Comparison of ENCODE assay signal across 18 cellular contexts in genomic region chr7:20153567-20153966, GRCh38.
DNase-seq lines count a peak whose midpoint lies in the region; TF ChIP-seq lines count a peak whose summit lies in the region.
"Had no signal": no experiment of that assay in that cellular context is flagged by ENCODE, and none has a peak within 500 bp of the region (broad histone marks: within the 10 kb centered on the region; RNA-seq: fewer than 3 reads in every experiment).

No MANE protein-coding gene starts in this region.

- intact Hi-C loops in vagina (cut with DNase I) (no loop called here), PC-9 (cut with micrococcal nuclease; ENCODE audit: unreplicated experiment) (loop anchor here (5.0 kb wide), 1 partner anchor 104 kb away; no protein-coding TSS in a partner anchor)

- H3K4me3 ChIP-seq in GM23248 (no peak overlapping the region), rectal smooth muscle tissue (ENCODE audit: low read length) (no peak overlapping the region), vagina (no peak overlapping the region), MM.1S (ENCODE audit: low read length) (no peak overlapping the region), PC-9 (no peak overlapping the region)
- H3K4me3 ChIP-seq: SK-N-MC had no signal

- TF ChIP-seq POLR2A in vagina (IDR thresholded peaks at IDR 0.05) = no peak

- no peaks in the 10 kb centered on the region for H4K20me1 ChIP-seq in GM23248 (ENCODE audit: insufficient read depth)
- no peaks in the 10 kb centered on the region for H4K20me1 ChIP-seq in MM.1S (ENCODE audit: insufficient read depth, low read length)
- H4K20me1 ChIP-seq in PC-9 (ENCODE audit: insufficient read depth) = no peaks in the 10 kb centered on the region

- DNase-seq in GM23248 (no peak), vagina (ENCODE audit: extremely low spot score in 2 of 2) (no peak), MM.1S (no peak), NCI-H1092 (lab: John Stamatoyannopoulos, UW) (no peak), PC-9 (no peak), SHP77 (lab: John Stamatoyannopoulos, UW) (no peak)
- DNase-seq: COR-L47; DMS153; EL; KG1; NCI-H1092 treated with DMSO at 0.1 percent for 48 hours; NCI-H510A; NCI-H748 treated with DMSO at 0.1 percent for 48 hours; NK-92 treated with Interleukin-12 subunit alpha and Interleukin-12 subunit beta, amount 100 ng/mL, for 24 hours; Right ventricle myocardium superior had no signal

- 98 to 100% methylated on average over 2 of the region's 2 CpGs for WGBS in GM23248 (ENCODE audit: low coverage in 1 of 2, low lambda C conversion rate in 2 of 2, missing lambda C conversion rate in 2 of 2), 2 experiments

- H3K4me2 ChIP-seq in GM23248 (ENCODE audit: unreplicated experiment) = peak overlapping the region; percentile 14
- H3K4me2 ChIP-seq in MM.1S (ENCODE audit: low read depth, low read length) = no peak overlapping the region
- H3K4me2 ChIP-seq in PC-9 = no peak overlapping the region

- H3K27ac ChIP-seq in GM23248 (no peak overlapping the region), VCaP (peak overlapping the region; percentile 45), rectal smooth muscle tissue (ENCODE audit: low read depth, low read length) (peak overlapping the region; percentile 18), vagina (peak overlapping the region; percentile 51), MM.1S (ENCODE audit: low read length) (no peak overlapping the region), PC-9 (no peak overlapping the region)
- H3K27ac ChIP-seq: SK-N-MC had no signal

- H3K9me2 ChIP-seq in GM23248 (ENCODE audit: insufficient read depth) (no peaks in the 10 kb centered on the region), MM.1S (replicated peaks; ENCODE audit: insufficient read depth, low read length) (no peaks in the 10 kb centered on the region), PC-9 (ENCODE audit: insufficient read depth) (no peaks in the 10 kb centered on the region)

- no peaks in the 10 kb centered on the region for H3K36me3 ChIP-seq in GM23248 (ENCODE audit: low read depth)
- no peaks in the 10 kb centered on the region for H3K36me3 ChIP-seq in rectal smooth muscle tissue (ENCODE audit: control insufficient read depth, insufficient read depth, low read length)
- H3K36me3 ChIP-seq in vagina = no peaks in the 10 kb centered on the region
- peaks cover 20% of the 10 kb centered on the region; the same call in 1 of the 2 replicates for H3K36me3 ChIP-seq in MM.1S (replicated peaks; ENCODE audit: insufficient read depth, low read length)
- H3K36me3 ChIP-seq in PC-9 (ENCODE audit: low read depth) = peaks cover 42% of the 10 kb centered on the region

- no TSS peak for BruUV-seq in PC-9 (replicated peaks; lab: Mats Ljungman, UMichigan)

- in situ Hi-C loops in GM23248 (cut with MboI) = loop anchor here (25.0 kb wide), 2 partner anchors 391 to 434 kb away; partner anchors contain the start of gene TMEM196

- H2AFZ ChIP-seq in GM23248 (peak overlapping the region; percentile 43; the same call in 1 of the 2 replicates), MM.1S (ENCODE audit: low read length) (no peak overlapping the region), PC-9 (no peak overlapping the region)

- no peaks in the 10 kb centered on the region for H3K27me3 ChIP-seq in GM23248 (replicated peaks; ENCODE audit: insufficient read depth)
- no peaks in the 10 kb centered on the region for H3K27me3 ChIP-seq in rectal smooth muscle tissue (ENCODE audit: control insufficient read depth, insufficient read depth, low read length)
- H3K27me3 ChIP-seq in vagina = no peaks in the 10 kb centered on the region
- H3K27me3 ChIP-seq in MM.1S (replicated peaks; ENCODE audit: insufficient read depth, low read length) = no peaks in the 10 kb centered on the region
- no peaks in the 10 kb centered on the region for H3K27me3 ChIP-seq in PC-9 (ENCODE audit: insufficient read depth, low read depth)

- CTCF ChIA-PET in PC-9 (lab: Charles Lee) = no interaction called here

- H3K79me2 ChIP-seq in GM23248 (ENCODE audit: insufficient read depth) (no peaks in the 10 kb centered on the region), MM.1S (ENCODE audit: low read length) (no peaks in the 10 kb centered on the region), PC-9 (ENCODE audit: low read depth) (no peaks in the 10 kb centered on the region)

- TF ChIP-seq CTCF in VCaP (conservative IDR thresholded peaks at IDR 0.05) (no peak), vagina (IDR thresholded peaks at IDR 0.05) (no peak), MM.1S (IDR thresholded peaks at IDR 0.05; ENCODE audit: low read length) (no peak), PC-9 (conservative IDR thresholded peaks at IDR 0.05) (no peak)

- H3K9ac ChIP-seq in GM23248 (no peak overlapping the region), rectal smooth muscle tissue (ENCODE audit: low read length) (no peak overlapping the region), MM.1S (ENCODE audit: low read length) (no peak overlapping the region)

- H3K4me1 ChIP-seq in GM23248 (ENCODE audit: insufficient read depth) (peaks cover 22% of the 10 kb centered on the region), rectal smooth muscle tissue (ENCODE audit: control insufficient read depth, insufficient read depth, low read length) (peaks cover 23% of the 10 kb centered on the region), vagina (peaks cover 20% of the 10 kb centered on the region), MM.1S (ENCODE audit: low read length) (0 out of 2 replicates have a peak, but pooled peaks cover under 1% of the 10 kb centered on the region), PC-9 (replicated peaks; ENCODE audit: insufficient read depth) (peaks cover 15% of the 10 kb centered on the region)

- H3F3A ChIP-seq in GM23248 (ENCODE audit: insufficient read depth) (peaks cover 20% of the 10 kb centered on the region; the same call in 1 of the 2 replicates), MM.1S (ENCODE audit: insufficient read depth, low read length) (peaks cover 4% of the 10 kb centered on the region; the same call in 1 of the 2 replicates), PC-9 (ENCODE audit: insufficient read depth, low read depth) (no peaks in the 10 kb centered on the region)

- POLR2A ChIA-PET in PC-9 (lab: Charles Lee; ENCODE audit: unreplicated experiment) = no interaction called here

- no peaks in the 10 kb centered on the region for H3K9me3 ChIP-seq in GM23248 (ENCODE audit: low read depth)
- no peaks in the 10 kb centered on the region for H3K9me3 ChIP-seq in vagina
- H3K9me3 ChIP-seq in MM.1S (replicated peaks; ENCODE audit: insufficient read depth, low read length) = no peaks in the 10 kb centered on the region
- no peaks in the 10 kb centered on the region; the same call in 1 of the 2 replicates for H3K9me3 ChIP-seq in PC-9 (ENCODE audit: insufficient read depth, low read depth)

Comparison
In these comparisons a context has a peak if more than half of its experiments do, and no peak if none do; other contexts are left out.
1. H3K27ac ChIP-seq: peak in VCaP (single experiment), rectal smooth muscle tissue (single experiment) and vagina (single experiment); none in GM23248 (single experiment), MM.1S (single experiment) and PC-9 (single experiment).